1 cellular context compared by ENCODE assay signal in the genomic region with DNA sequence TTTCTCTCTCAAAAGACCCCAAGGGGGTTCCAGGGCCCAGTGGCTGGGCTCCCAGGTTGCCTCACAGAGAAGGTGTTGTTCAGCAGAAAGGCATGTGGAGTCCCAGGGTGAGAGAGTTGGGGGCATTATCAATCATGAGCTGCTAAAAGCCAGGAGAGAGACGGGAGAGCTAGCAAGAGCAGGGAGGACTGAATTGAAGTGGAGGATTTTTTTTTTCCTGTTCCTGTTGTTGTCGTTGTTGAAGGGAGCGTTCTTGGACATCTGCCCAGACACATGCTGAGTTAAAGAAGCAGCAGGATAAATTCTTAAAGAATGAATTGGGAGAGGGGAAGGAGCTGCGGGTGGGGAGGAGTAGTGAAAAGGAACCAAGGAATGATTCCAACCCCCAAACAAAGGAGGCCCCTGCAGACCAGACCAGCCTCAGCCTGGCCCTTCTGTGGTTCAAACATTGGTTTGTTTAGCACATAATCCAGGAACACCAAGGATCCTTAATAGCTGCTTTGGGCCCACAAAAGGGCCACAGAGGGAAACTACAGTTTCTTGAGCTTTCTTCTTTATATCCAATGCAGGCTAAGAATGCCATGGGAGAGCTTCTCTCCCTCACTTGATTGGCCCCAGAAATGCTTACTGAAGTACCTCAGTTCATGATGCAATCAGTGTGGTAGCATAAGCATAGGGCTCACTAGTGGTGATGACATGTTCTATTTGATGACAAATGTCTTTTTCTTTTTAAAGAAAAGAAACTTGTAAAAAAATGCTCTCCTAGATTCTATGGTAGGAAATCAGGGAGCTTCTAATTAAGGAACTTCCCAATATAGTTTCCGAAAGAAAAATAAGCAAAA.
A peak's percentile ranks its signal among the peaks of the same experiment; 100 is the strongest.
TF ChIP-seq lines count a peak whose summit lies in the region.

No MANE protein-coding gene starts in this region.

TF ChIP-seq in HEK293, 187 proteins besides CTCF, POLR2A, EP300 and RAD21 (continued from another document):
- no peak for TF ChIP-seq PRDM6 (tag by site-specific recombination; IDR thresholded peaks at IDR 0.05)
- no peak for TF ChIP-seq TCF7L2 (IDR thresholded peaks at IDR 0.05; ENCODE audit: borderline replicate concordance, low read depth, low read length)
- no peak for TF ChIP-seq ZNF843 (tag by site-specific recombination; IDR thresholded peaks at IDR 0.05)
- no peak for TF ChIP-seq ZNF26 (tag by site-specific recombination; IDR thresholded peaks at IDR 0.05)
- 0 out of 2 replicates have a peak, but pooled peaks have one; percentile 8 for TF ChIP-seq OSR2 (tag by site-specific recombination; IDR thresholded peaks at IDR 0.05)
- no peak for TF ChIP-seq YY1 (tag by site-specific recombination; IDR thresholded peaks at IDR 0.05)
- no peak for TF ChIP-seq ZNF350 (tag by site-specific recombination; IDR thresholded peaks at IDR 0.05)
- TF ChIP-seq GLIS1 (tag by site-specific recombination; IDR thresholded peaks at IDR 0.05) = peak; percentile 78
- TF ChIP-seq ZNF221 (tag by site-specific recombination; IDR thresholded peaks at IDR 0.05; ENCODE audit: borderline replicate concordance) = no peak
- TF ChIP-seq ZBTB17 (tag by site-specific recombination; IDR thresholded peaks at IDR 0.05) = no peak
- no peak for TF ChIP-seq SP3 (tag by site-specific recombination; IDR thresholded peaks at IDR 0.05)
- TF ChIP-seq ZBTB48 (tag by site-specific recombination; IDR thresholded peaks at IDR 0.05) = no peak
- TF ChIP-seq ZNF362 (tag by site-specific recombination; IDR thresholded peaks at IDR 0.05) = 0 out of 2 replicates have a peak, but pooled peaks have one; percentile 15
